In genomic region chr2:130964931-130965330, GRCh38 we compare ENCODE assay signal across 1 cellular context.
TF ChIP-seq lines count a peak whose summit lies in the region.

No MANE protein-coding gene starts in this region.

TF ChIP-seq in neural cell, 6 proteins besides CTCF, POLR2A, EP300 and RAD21 (continued from another document):
- TF ChIP-seq TAF1 (IDR thresholded peaks at IDR 0.05; ENCODE audit: low read depth): no peak
